In genomic region chr19:56071151-56071550, GRCh38 we compare ENCODE assay signal across 12 cellular contexts. TPM values are rescaled to one million over a fixed set of nuclear protein-coding genes. Genes with fewer than 3 reads are reported as not detected.
DNase-seq lines count a peak whose midpoint lies in the region; ATAC-seq, FAIRE-seq and TF ChIP-seq lines count a peak whose summit lies in the region.
"Had no signal": no experiment of that assay in that cellular context is flagged by ENCODE, and none has a peak within 500 bp of the region (broad histone marks: within the 10 kb centered on the region; RNA-seq: fewer than 3 reads in every experiment).

No MANE protein-coding gene starts in this region.

- no peaks in the 10 kb centered on the region for H3K27me3 ChIP-seq in H1 (replicated peaks in 1 of 4; ENCODE audit: control insufficient read depth in 3 of 4, extremely low read depth in 1 of 4, insufficient read depth in 3 of 4, low read length in 3 of 4)

- TF ChIP-seq CTCF in GM10248 (IDR thresholded peaks at IDR 0.05; ENCODE audit: control extremely low read depth, extremely low read depth, low read depth, missing control alignments): peak; percentile 18
- TF ChIP-seq CTCF in H1 (IDR thresholded peaks at IDR 0.05; ENCODE audit: control extremely low read depth in 1 of 3, insufficient read depth in 1 of 3, low read depth in 1 of 3, low read length in 3 of 3): peak; percentile 47 to 61 (median 49)

- no peaks in the 10 kb centered on the region for H3K79me1 ChIP-seq in H1 (ENCODE audit: low read depth, low read length)

- peaks cover 0 to 3% (median 0%) of the 10 kb centered on the region in 4 experiments; a peak in 2 of 7 replicates for H3K4me1 ChIP-seq in H1 (replicated peaks in 1 of 4; ENCODE audit: control insufficient read depth in 3 of 4, insufficient read depth in 4 of 4, low read length in 3 of 4)

- POLR2A ChIA-PET in GM10248 (lab: Yijun Ruan, JAX) (interaction anchor here (0.6 kb wide), 1 partner anchor 60 kb away, joined by 4 read pairs; no protein-coding TSS in a partner anchor), H1 (lab: Charles Lee; ENCODE audit: partially characterized antibody) (no interaction called here)

- peak; percentile 38 to 42; a peak in 3 of 4 replicates for TF ChIP-seq RAD21 in H1 (IDR thresholded peaks at IDR 0.05 in 1 of 2, conservative IDR thresholded peaks at IDR 0.05 in 1 of 2; ENCODE audit: low read depth in 2 of 2, low read length in 2 of 2)

- H3K4ac ChIP-seq in H1 (replicated peaks; ENCODE audit: insufficient read length, low read depth, low read length): no peak overlapping the region

- H4K91ac ChIP-seq in H1 (replicated peaks; ENCODE audit: insufficient read length, low read length): no peak overlapping the region

- peak; percentile 26 for DNase-seq in 8988T
- no peak for DNase-seq in GM10248 (ENCODE audit: extremely low spot score)
- DNase-seq in NCI-H69 (lab: John Stamatoyannopoulos, UW): peak; percentile 20
- no peak for DNase-seq in H1 (ENCODE audit: low read depth in 1 of 2, low spot score in 2 of 2)
- DNase-seq in activated T-cell treated with anti-CD3 and anti-CD28 coated beads, Interleukin-2, amount 50 U/mL, for 48 hours: no peak
- DNase-seq: activated CD4-positive, alpha-beta memory T cell treated with anti-CD3 and anti-CD28 coated beads for 36 hours; amniotic stem cell; CD4-positive, alpha-beta T cell had no signal

- H3K23ac ChIP-seq in H1 (ENCODE audit: insufficient read length): no peak overlapping the region

- H3K36me3 ChIP-seq in H1 (ENCODE audit: control insufficient read depth in 2 of 4, insufficient read depth in 4 of 4, low read length in 3 of 4): no peaks in the 10 kb centered on the region

- TF ChIP-seq POLR2A in H1 (IDR thresholded peaks at IDR 0.05; ENCODE audit: control extremely low read depth in 1 of 2, low read depth in 2 of 2, low read length in 2 of 2): no peak

- H3K4me3 ChIP-seq in H1 (ENCODE audit: extremely low read depth in 1 of 4, insufficient read depth in 2 of 4, low read depth in 3 of 4, low read length in 4 of 4): no peak overlapping the region

- no peaks in the 10 kb centered on the region for H3K79me2 ChIP-seq in H1 (ENCODE audit: control insufficient read depth in 1 of 2, insufficient read depth in 2 of 2, low read length in 2 of 2)

- H4K20me1 ChIP-seq in H1 (replicated peaks in 1 of 2; ENCODE audit: control insufficient read depth in 1 of 2, insufficient read depth in 2 of 2, low read length in 2 of 2): no peaks in the 10 kb centered on the region

- H3K14ac ChIP-seq in H1 (ENCODE audit: insufficient read length): no peak overlapping the region

- H3K9ac ChIP-seq in H1 (replicated peaks in 1 of 4; ENCODE audit: extremely low read depth in 1 of 4, low read depth in 3 of 4, low read length in 3 of 4): no peak overlapping the region

- H3K4me2 ChIP-seq in H1 (ENCODE audit: insufficient read depth in 1 of 2, low read depth in 2 of 2, low read length in 2 of 2): no peak overlapping the region

- H2BK15ac ChIP-seq in H1 (ENCODE audit: low read length): no peak overlapping the region

- no peak for TF ChIP-seq EP300 in H1 (IDR thresholded peaks at IDR 0.05; ENCODE audit: borderline replicate concordance in 1 of 2, low read depth in 2 of 2, low read length in 2 of 2)

- no peak overlapping the region for H2BK5ac ChIP-seq in H1 (ENCODE audit: low read depth, low read length)

- H2BK12ac ChIP-seq in H1 (ENCODE audit: low read depth, low read length): no peak overlapping the region

- ATAC-seq in GM19467 (IDR thresholded peaks at IDR 0.05; ENCODE audit: unreplicated experiment) (no peak), HG03460 (IDR thresholded peaks at IDR 0.05; ENCODE audit: unreplicated experiment) (no peak), GM21619 (IDR thresholded peaks at IDR 0.05; ENCODE audit: unreplicated experiment) (no peak)

- no peak overlapping the region for H2AK5ac ChIP-seq in H1 (ENCODE audit: low read depth, low read length)

- WGBS in H1 (ENCODE audit: extremely low coverage in 1 of 2, insufficient coverage in 1 of 2, insufficient read length in 1 of 2, insufficient replicate concordance in 2 of 2, low coverage in 1 of 2, low lambda C conversion rate in 2 of 2, missing lambda C conversion rate in 1 of 2), 2 experiments: 71% methylated on average over 4 of the region's 4 CpGs; no CpG with 5 or more reads in 1 of the 2 experiments

- no peaks in the 10 kb centered on the region for H3K9me3 ChIP-seq in H1 (ENCODE audit: insufficient read depth in 2 of 2, low read depth in 1 of 2, low read length in 1 of 2)

- H3K18ac ChIP-seq in H1 (ENCODE audit: extremely low read depth, low read length): no peak overlapping the region

- H2BK20ac ChIP-seq in H1 (ENCODE audit: low read length): no peak overlapping the region

- H2AFZ ChIP-seq in H1 (ENCODE audit: low read length): no peak overlapping the region

- no peak overlapping the region for H2BK120ac ChIP-seq in H1 (replicated peaks; ENCODE audit: low read depth, low read length)

- no peaks in the 10 kb centered on the region for H3K23me2 ChIP-seq in H1 (ENCODE audit: low read depth, low read length)

- no peak for FAIRE-seq in H1 (lab: Jason Lieb, UNC)
- FAIRE-seq: RCC 7860 had no signal

- CTCF ChIA-PET in GM10248 (lab: Yijun Ruan, JAX): interaction anchor here (1.2 to 14.3 kb wide), 2 partner anchors 9 to 182 kb away, joined by 3 to 98 read pairs; no protein-coding TSS in a partner anchor
- CTCF ChIA-PET in H1 (lab: Charles Lee; ENCODE audit: partially characterized antibody): interaction anchor here (0.6 to 6.4 kb wide), 5 partner anchors 10 to 260 kb away, joined by 3 to 36 read pairs (median 4); no protein-coding TSS in a partner anchor

- H3K27ac ChIP-seq in H1 (ENCODE audit: low read depth, low read length): no peak overlapping the region

- no peak overlapping the region for H4K8ac ChIP-seq in H1 (ENCODE audit: extremely low read depth, insufficient read depth, low read length)

- no peak overlapping the region for H3K56ac ChIP-seq in H1 (replicated peaks; ENCODE audit: insufficient read length, low read depth, low read length)

- no peak overlapping the region for H4K5ac ChIP-seq in H1 (ENCODE audit: insufficient read length, low read depth, low read length)

TF ChIP-seq in H1, 55 proteins besides CTCF, POLR2A, EP300 and RAD21:
- TF ChIP-seq JUND (IDR thresholded peaks at IDR 0.05; ENCODE audit: low read length) (no peak), SP2 (IDR thresholded peaks at IDR 0.05; ENCODE audit: low read length) (no peak), EZH2 (IDR thresholded peaks at IDR 0.05; ENCODE audit: low read depth, low read length, severe bottlenecking) (no peak), BRCA1 (IDR thresholded peaks at IDR 0.05; ENCODE audit: low read depth, low read length) (no peak)

RNA-seq across cellular contexts. Expression of gene ZNF787, which starts 49.9 kb away (rescaled TPM):
- 56.0 and 57.3 TPM in 2 replicates for total RNA-seq in H1 (2021; fragmentation: NEBNext Ultra II Directional; extraction: Animal tissue kit (Norgen Biotek cat#: 25700))
- 19.7 and 37.8 TPM in 2 replicates for polyA plus RNA-seq in H1 (2011; rRNA removed)
- polyA plus RNA-seq in H1 (2011; cell fraction: cytosol; rRNA removed): 31.1 TPM
- 44.7 TPM for polyA plus RNA-seq in H1 (2011; cell fraction: nucleus; rRNA removed)
- polyA plus RNA-seq in H1 (2012, experiment 1 of 2): 24.6 to 37.3 TPM (median 32.1 TPM) in 4 replicates
- polyA plus RNA-seq in H1 (2012, experiment 2 of 2): 26.0 TPM
- polyA plus RNA-seq in H1 (2013, experiment 1 of 2): 35.4 TPM
- polyA plus RNA-seq in H1 (2013, experiment 2 of 2): 34.1 TPM
- 7.3 and 7.9 TPM in 2 replicates for polyA minus RNA-seq in H1 (2011; rRNA and poly(A)+ RNA removed)
- 37.4 TPM for polyA minus RNA-seq in H1 (2011; cell fraction: cytosol; rRNA and poly(A)+ RNA removed)
- polyA minus RNA-seq in H1 (2011; cell fraction: nucleus; rRNA and poly(A)+ RNA removed): 25.1 TPM

Comparison
In these comparisons a context has a peak if more than half of its experiments do, and no peak if none do; other contexts are left out.
1. DNase-seq: peak in 8988T (single experiment) and NCI-H69 (single experiment); none in GM10248 (single experiment), H1 (0 of 2) and activated T-cell treated with anti-CD3 and anti-CD28 coated beads, Interleukin-2, amount 50 U/mL, for 48 hours (0 of 2).